In genomic region chr2:217035967-217036366, GRCh38 we compare ENCODE assay signal across 20 cellular contexts.
A peak's percentile ranks its signal among the peaks of the same experiment; 100 is the strongest.
DNase-seq lines count a peak whose midpoint lies in the region; ATAC-seq, FAIRE-seq and TF ChIP-seq lines count a peak whose summit lies in the region.
"Had no signal": no experiment of that assay in that cellular context is flagged by ENCODE, and none has a peak within 500 bp of the region (broad histone marks: within the 10 kb centered on the region; RNA-seq: fewer than 3 reads in every experiment).

No MANE protein-coding gene starts in this region.

- DNase-seq in adrenal gland: peak in 5 of 7 donors; percentile 20 to 58 (median 26)
- DNase-seq in fibroblast of mammary gland (ENCODE audit: low read depth): peak; percentile 7
- DNase-seq in keratinocyte (ENCODE audit: low read depth, low spot score): peak; percentile 21
- DNase-seq in stromal cell of bone marrow (ENCODE audit: low read depth): peak; percentile 41
- DNase-seq in T-helper 17 cell: no peak
- DNase-seq in OCI-M2 (lab: John Stamatoyannopoulos, UW; ENCODE audit: unreplicated experiment): no peak
- DNase-seq: activated CD4-positive, alpha-beta memory T cell treated with anti-CD3 and anti-CD28 coated beads for 36 hours; activated naive CD4-positive, alpha-beta T cell treated with anti-CD3 and anti-CD28 coated beads, Interleukin-2, amount 50 U/mL, for 16 hours; activated T-cell treated with anti-CD3 and anti-CD28 coated beads, Interleukin-2, amount 50 U/mL, for 1 hour; central memory CD4-positive, alpha-beta T cell; effector CD4-positive, alpha-beta T cell; esophagus squamous epithelium; NCI-H187 treated with DMSO at 0.1 percent for 48 hours; NCI-H524; right lobe of liver; SHP77; stimulated activated CD4-positive, alpha-beta T cell treated with anti-CD3 and anti-CD28 coated beads, Interleukin-1b, Interleukin-23, amount 100 ng/mL, for 48 hours had no signal

- H3K27ac ChIP-seq in adrenal gland: peak overlapping the region in 1 of 5 donors; percentile 40
- no peak overlapping the region for H3K27ac ChIP-seq in keratinocyte (ENCODE audit: control insufficient read depth, insufficient read depth, low read length)
- H3K27ac ChIP-seq: right lobe of liver had no signal

- no peaks in the 10 kb centered on the region for H3K36me3 Mint-ChIP-seq in T-helper 17 cell (ENCODE audit: low read depth)
- H3K36me3 Mint-ChIP-seq: activated CD4-positive, alpha-beta memory T cell treated with anti-CD3 and anti-CD28 coated beads for 36 hours; mesothelial cell of epicardium had no signal

- no peak overlapping the region for H3K4me2 ChIP-seq in keratinocyte (ENCODE audit: control insufficient read depth, extremely low read depth, insufficient read depth, low read depth, low read length)

- peak overlapping the region; percentile 8 for H2AFZ ChIP-seq in keratinocyte (ENCODE audit: control insufficient read depth, low read length)

- no peaks in the 10 kb centered on the region for H3K27me3 ChIP-seq in adrenal gland
- no peaks in the 10 kb centered on the region for H3K27me3 ChIP-seq in keratinocyte (ENCODE audit: control insufficient read depth, extremely low read depth, insufficient read depth, low read length)
- H3K27me3 ChIP-seq: right lobe of liver had no signal

- H3K4me1 ChIP-seq in adrenal gland (replicated peaks in 1 of 2) (peaks cover 0 to 3% of the 10 kb centered on the region in 2 donors), keratinocyte (ENCODE audit: control insufficient read depth, extremely low read depth, insufficient read depth, low read length) (peaks cover 24% of the 10 kb centered on the region)
- H3K4me1 ChIP-seq: right lobe of liver had no signal

- H3K9me3 ChIP-seq in adrenal gland (replicated peaks in 1 of 3) (no peaks in the 10 kb centered on the region), keratinocyte (ENCODE audit: control insufficient read depth, low read depth, low read length) (no peaks in the 10 kb centered on the region), T-helper 17 cell (ENCODE audit: control insufficient read depth, low read length, poor library complexity, severe bottlenecking) (no peaks in the 10 kb centered on the region)
- H3K9me3 ChIP-seq: esophagus squamous epithelium, right lobe of liver had no signal

- no peaks in the 10 kb centered on the region for H3K79me2 ChIP-seq in keratinocyte (ENCODE audit: control insufficient read depth, insufficient read depth, low read length)

- no peak overlapping the region for H3K27ac Mint-ChIP-seq in T-helper 17 cell
- H3K27ac Mint-ChIP-seq: activated CD4-positive, alpha-beta memory T cell treated with anti-CD3 and anti-CD28 coated beads for 36 hours; B cell; mesothelial cell of epicardium had no signal

- peak; percentile 80 for FAIRE-seq in keratinocyte (lab: Jason Lieb, UNC)

- no peaks in the 10 kb centered on the region for H4K20me1 ChIP-seq in keratinocyte (ENCODE audit: control insufficient read depth, extremely low read depth, insufficient read depth, low read length)

- H3K4me1 Mint-ChIP-seq in T-helper 17 cell: no peaks in the 10 kb centered on the region
- H3K4me1 Mint-ChIP-seq: B cell had no signal

- no peak overlapping the region for H3K4me3 Mint-ChIP-seq in T-helper 17 cell
- H3K4me3 Mint-ChIP-seq: activated CD4-positive, alpha-beta memory T cell treated with anti-CD3 and anti-CD28 coated beads for 36 hours; B cell; mesothelial cell of epicardium had no signal

- H3K27me3 Mint-ChIP-seq in T-helper 17 cell: peaks cover 8% of the 10 kb centered on the region

- H3K4me3 ChIP-seq in adrenal gland (no peak overlapping the region), fibroblast of mammary gland (ENCODE audit: control insufficient read depth, low read depth, low read length) (no peak overlapping the region), keratinocyte (ENCODE audit: control insufficient read depth in 2 of 3, extremely low read depth in 1 of 3, insufficient read depth in 2 of 3, low read depth in 1 of 3, low read length in 3 of 3) (no peak overlapping the region)
- H3K4me3 ChIP-seq: esophagus squamous epithelium, right lobe of liver had no signal

- dilution Hi-C loops in keratinocyte (cut with MboI; ENCODE audit: extremely low pct_ligation_motif_present, low sequenced_read_pairs): no loop called here

- intact Hi-C loops in adrenal gland (cut with DNase I): no loop called here

- no peak for TF ChIP-seq POLR2A in adrenal gland (IDR thresholded peaks at IDR 0.05)

- TF ChIP-seq CTCF in adrenal gland (IDR thresholded peaks at IDR 0.05): no peak
- no peak for TF ChIP-seq CTCF in fibroblast of mammary gland (conservative IDR thresholded peaks at IDR 0.05; ENCODE audit: control insufficient read depth, insufficient read depth, low read depth, low read length)
- TF ChIP-seq CTCF in keratinocyte (optimal IDR thresholded peaks at IDR 0.05 in 1 of 3, IDR thresholded peaks at IDR 0.05 in 1 of 3, conservative IDR thresholded peaks at IDR 0.05 in 1 of 3; ENCODE audit: extremely low read depth in 1 of 3, insufficient read depth in 2 of 3, low read length in 3 of 3): no peak

- no peak for ATAC-seq in HG03159 (IDR thresholded peaks at IDR 0.05; ENCODE audit: unreplicated experiment)
- ATAC-seq in T-helper 17 cell: no peak

- 45 to 64% (median 58%) methylated on average over 3 to 4 of the region's 4 CpGs for WGBS in adrenal gland, 4 donors

- H3K36me3 ChIP-seq in adrenal gland (replicated peaks in 1 of 2): no peaks in the 10 kb centered on the region
- no peaks in the 10 kb centered on the region for H3K36me3 ChIP-seq in keratinocyte (ENCODE audit: control insufficient read depth in 2 of 2, extremely low read depth in 1 of 2, insufficient read depth in 2 of 2, low read length in 2 of 2)
- H3K36me3 ChIP-seq: esophagus squamous epithelium, right lobe of liver had no signal

- no peaks in the 10 kb centered on the region for H3K9me1 ChIP-seq in keratinocyte (ENCODE audit: control insufficient read depth, extremely low read depth, insufficient read depth, low read length)

- H3K9ac ChIP-seq in keratinocyte (ENCODE audit: control insufficient read depth, extremely low read depth, insufficient read depth, low read length): no peak overlapping the region

Comparison
In these comparisons a context has a peak if more than half of its experiments do, and no peak if none do; other contexts are left out.
1. DNase-seq: peak in adrenal gland (5 of 7), fibroblast of mammary gland (single experiment), keratinocyte (single experiment) and stromal cell of bone marrow (single experiment); none in T-helper 17 cell (0 of 3) and OCI-M2 (single experiment).